1 cellular context compared by ENCODE assay signal in the genomic region with DNA sequence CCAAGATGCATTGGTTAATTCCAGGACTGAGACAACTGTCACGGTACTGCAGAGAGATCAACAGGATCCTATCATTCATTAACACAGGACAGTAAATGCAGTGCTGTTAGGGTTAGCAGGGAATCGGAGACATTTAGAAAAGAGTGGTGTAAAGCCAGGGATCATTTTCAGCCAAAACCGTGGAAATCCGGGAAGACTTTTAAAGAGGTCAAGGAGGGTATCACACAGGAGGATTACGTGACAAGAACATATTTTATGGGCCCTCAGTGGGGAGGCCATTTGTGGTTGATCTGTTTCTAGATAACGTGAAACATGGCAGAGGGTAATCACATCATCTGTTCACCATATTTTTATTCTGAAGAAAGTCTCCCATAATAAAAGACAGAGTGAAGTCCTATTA.
A peak's percentile ranks its signal among the peaks of the same experiment; 100 is the strongest.
TF ChIP-seq lines count a peak whose summit lies in the region.

No MANE protein-coding gene starts in this region.

TF ChIP-seq in HEK293, 187 proteins besides CTCF, POLR2A, EP300 and RAD21 (continued from another document):
- TF ChIP-seq BCL6B (tag by site-specific recombination; IDR thresholded peaks at IDR 0.05): peak; percentile 40
- TF ChIP-seq TRIM28 (IDR thresholded peaks at IDR 0.05; ENCODE audit: borderline replicate concordance, low read length): peak; percentile 61; the same call in 1 of the 2 replicates
- TF ChIP-seq ZNF114 (tag by site-specific recombination; IDR thresholded peaks at IDR 0.05): no peak
- TF ChIP-seq, protein P1, sequence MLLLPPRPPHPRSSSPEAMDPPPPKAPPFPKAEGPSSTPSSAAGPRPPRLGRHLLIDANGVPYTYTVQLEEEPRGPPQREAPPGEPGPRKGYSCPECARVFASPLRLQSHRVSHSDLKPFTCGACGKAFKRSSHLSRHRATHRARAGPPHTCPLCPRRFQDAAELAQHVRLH (tag by site-specific recombination; IDR thresholded peaks at IDR 0.05): 0 out of 2 replicates have a peak, but pooled peaks have one; percentile 11
- peak; percentile 48; the same call in 1 of the 2 replicates for TF ChIP-seq PRDM10 (tag by site-specific recombination; IDR thresholded peaks at IDR 0.05)
- peak; percentile 73 for TF ChIP-seq ZNF843 (tag by site-specific recombination; IDR thresholded peaks at IDR 0.05)
- peak; percentile 40; the same call in 1 of the 2 replicates for TF ChIP-seq ZBTB48 (tag by site-specific recombination; IDR thresholded peaks at IDR 0.05)
- TF ChIP-seq ZNF747 (tag by site-specific recombination; IDR thresholded peaks at IDR 0.05): no peak
- peak; percentile 85 for TF ChIP-seq FEZF1 (tag by site-specific recombination; IDR thresholded peaks at IDR 0.05)
- peak; percentile 46 for TF ChIP-seq ZIC2 (tag by site-specific recombination; IDR thresholded peaks at IDR 0.05)
- TF ChIP-seq ZEB2 (tag by site-specific recombination; IDR thresholded peaks at IDR 0.05): peak; percentile 61; the same call in 1 of the 2 replicates
- peak; percentile 58 for TF ChIP-seq SP7 (tag by site-specific recombination; IDR thresholded peaks at IDR 0.05)
- no peak for TF ChIP-seq ZNF658 (tag by site-specific recombination; IDR thresholded peaks at IDR 0.05)
- TF ChIP-seq BCL11B (tag by site-specific recombination; IDR thresholded peaks at IDR 0.05; ENCODE audit: low read depth): peak; percentile 81; the same call in 1 of the 2 replicates
- TF ChIP-seq ZNF423 (tag by site-specific recombination; IDR thresholded peaks at IDR 0.05): no peak
- TF ChIP-seq ZNF214 (tag by site-specific recombination; IDR thresholded peaks at IDR 0.05; ENCODE audit: borderline replicate concordance): no peak
- TF ChIP-seq KLF8 (tag by site-specific recombination; IDR thresholded peaks at IDR 0.05): peak; percentile 39; the same call in 1 of the 2 replicates
- no peak for TF ChIP-seq ZNF544 (tag by site-specific recombination; IDR thresholded peaks at IDR 0.05)
- TF ChIP-seq ZNF354C (tag by site-specific recombination; IDR thresholded peaks at IDR 0.05; ENCODE audit: borderline replicate concordance, low read depth): no peak
- TF ChIP-seq HIC1 (tag by site-specific recombination; IDR thresholded peaks at IDR 0.05): 0 out of 2 replicates have a peak, but pooled peaks have one; percentile 33
- TF ChIP-seq SCRT2 (tag by site-specific recombination; IDR thresholded peaks at IDR 0.05): peak; percentile 53; the same call in 1 of the 2 replicates
- peak; percentile 12; the same call in 1 of the 2 replicates for TF ChIP-seq ZNF121 (tag by site-specific recombination; IDR thresholded peaks at IDR 0.05)
- peak; percentile 40; the same call in 1 of the 2 replicates for TF ChIP-seq GLIS1 (tag by site-specific recombination; IDR thresholded peaks at IDR 0.05)
- 0 out of 2 replicates have a peak, but pooled peaks have one; percentile 21 for TF ChIP-seq OSR2 (tag by site-specific recombination; IDR thresholded peaks at IDR 0.05)
- TF ChIP-seq, protein P2, sequence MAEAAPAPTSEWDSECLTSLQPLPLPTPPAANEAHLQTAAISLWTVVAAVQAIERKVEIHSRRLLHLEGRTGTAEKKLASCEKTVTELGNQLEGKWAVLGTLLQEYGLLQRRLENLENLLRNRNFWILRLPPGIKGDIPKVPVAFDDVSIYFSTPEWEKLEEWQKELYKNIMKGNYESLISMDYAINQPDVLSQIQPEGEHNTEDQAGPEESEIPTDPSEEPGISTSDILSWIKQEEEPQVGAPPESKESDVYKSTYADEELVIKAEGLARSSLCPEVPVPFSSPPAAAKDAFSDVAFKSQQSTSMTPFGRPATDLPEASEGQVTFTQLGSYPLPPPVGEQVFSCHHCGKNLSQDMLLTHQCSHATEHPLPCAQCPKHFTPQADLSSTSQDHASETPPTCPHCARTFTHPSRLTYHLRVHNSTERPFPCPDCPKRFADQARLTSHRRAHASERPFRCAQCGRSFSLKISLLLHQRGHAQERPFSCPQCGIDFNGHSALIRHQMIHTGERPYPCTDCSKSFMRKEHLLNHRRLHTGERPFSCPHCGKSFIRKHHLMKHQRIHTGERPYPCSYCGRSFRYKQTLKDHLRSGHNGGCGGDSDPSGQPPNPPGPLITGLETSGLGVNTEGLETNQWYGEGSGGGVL (tag by site-specific recombination; IDR thresholded peaks at IDR 0.05): peak; percentile 70
- no peak for TF ChIP-seq ZNF174 (tag by site-specific recombination; IDR thresholded peaks at IDR 0.05)
